Comparison of ENCODE assay signal across 12 cellular contexts in genomic region chr3:51642462-51642861, GRCh38. TPM values are rescaled to one million over a fixed set of nuclear protein-coding genes. Genes with fewer than 3 reads are reported as not detected.
DNase-seq lines count a peak whose midpoint lies in the region; ATAC-seq and TF ChIP-seq lines count a peak whose summit lies in the region.
"Had no signal": no experiment of that assay in that cellular context is flagged by ENCODE, and none has a peak within 500 bp of the region (broad histone marks: within the 10 kb centered on the region; RNA-seq: fewer than 3 reads in every experiment).

No MANE protein-coding gene starts in this region.

- H3K27me3 ChIP-seq in Karpas-422 (ENCODE audit: low read length) (no peaks in the 10 kb centered on the region), brain microvascular endothelial cell (replicated peaks) (no peaks in the 10 kb centered on the region)
- H3K27me3 ChIP-seq: colonic mucosa had no signal

- no peaks in the 10 kb centered on the region for H4K20me1 ChIP-seq in Karpas-422 (ENCODE audit: insufficient read depth, low read depth, low read length)

- H3K36me3 Mint-ChIP-seq in neural crest cell (ENCODE audit: low read depth) = peaks cover 48% of the 10 kb centered on the region

- H2AFZ ChIP-seq in Karpas-422 (ENCODE audit: low read length) = no peak overlapping the region

- H3K9ac ChIP-seq in Karpas-422 (ENCODE audit: low read length) = no peak overlapping the region

- no peaks in the 10 kb centered on the region for H3K9me2 ChIP-seq in Karpas-422 (replicated peaks; ENCODE audit: insufficient read depth, low read length)

- TF ChIP-seq CTCF in brain microvascular endothelial cell (IDR thresholded peaks at IDR 0.05; ENCODE audit: low read depth, low read length, missing control alignments) (peak; percentile 37), neural crest cell (conservative IDR thresholded peaks at IDR 0.05) (peak; percentile 50)

- peaks cover 28% of the 10 kb centered on the region for H3K36me3 ChIP-seq in Karpas-422 (ENCODE audit: insufficient read depth, low read length)
- peaks cover 67% of the 10 kb centered on the region for H3K36me3 ChIP-seq in brain microvascular endothelial cell (replicated peaks)

- no peak overlapping the region for H3K4me3 ChIP-seq in Karpas-422 (ENCODE audit: low read length)
- no peak overlapping the region for H3K4me3 ChIP-seq in brain microvascular endothelial cell (ENCODE audit: low read depth, low read length)
- H3K4me3 ChIP-seq: colonic mucosa, lung had no signal

- in situ Hi-C loops in brain microvascular endothelial cell (cut with HindIII; ENCODE audit: low pct_ligation_motif_present, low sequenced_read_pairs) = no loop called here

- ATAC-seq in HG03442 (IDR thresholded peaks at IDR 0.05; ENCODE audit: unreplicated experiment) (no peak), HG03354 (IDR thresholded peaks at IDR 0.05; ENCODE audit: poor library complexity, severe bottlenecking, unreplicated experiment) (no peak)
- ATAC-seq: WTC11 had no signal

- H3K4me1 ChIP-seq in Karpas-422 (ENCODE audit: low read length) = no peaks in the 10 kb centered on the region
- H3K4me1 ChIP-seq: colonic mucosa had no signal

- no peak overlapping the region for H3K4me2 ChIP-seq in Karpas-422 (ENCODE audit: low read depth, low read length, poor library complexity, severe bottlenecking)

- no peaks in the 10 kb centered on the region for H3K79me2 ChIP-seq in Karpas-422 (ENCODE audit: low read length)

- peak; percentile 0 for DNase-seq in NCI-H82 (lab: John Stamatoyannopoulos, UW)
- DNase-seq in NCI-H82 treated with DMSO at 0.1 percent for 48 hours (lab: John Stamatoyannopoulos, UW; ENCODE audit: unreplicated experiment) = no peak
- DNase-seq in Karpas-422 = peak; percentile 61
- DNase-seq in brain microvascular endothelial cell = no peak
- DNase-seq in neural crest cell (ENCODE audit: low read depth, low spot score) = no peak
- DNase-seq in activated CD4-positive, alpha-beta T cell treated with anti-CD3 and anti-CD28 coated beads, Interleukin-2, amount 50 U/mL, for 48 hours = no peak
- DNase-seq: colonic mucosa; stimulated activated CD4-positive, alpha-beta T cell treated with anti-CD3 and anti-CD28 coated beads, Interleukin-4, amount 100 ng/mL, for 1 hour had no signal

- no peak overlapping the region for H3K27ac Mint-ChIP-seq in neural crest cell (ENCODE audit: unreplicated experiment)
- H3K27ac Mint-ChIP-seq: WTC11 had no signal

- H3K4me3 Mint-ChIP-seq in neural crest cell = no peak overlapping the region
- H3K4me3 Mint-ChIP-seq: WTC11 had no signal

- H3K4me1 Mint-ChIP-seq in neural crest cell = no peaks in the 10 kb centered on the region
- H3K4me1 Mint-ChIP-seq: WTC11 had no signal

- no peaks in the 10 kb centered on the region for H3K27me3 Mint-ChIP-seq in neural crest cell (ENCODE audit: low read depth)

- no peaks in the 10 kb centered on the region for H3K9me3 Mint-ChIP-seq in neural crest cell

- H3K27ac ChIP-seq in Karpas-422 (ENCODE audit: low read length) = no peak overlapping the region
- H3K27ac ChIP-seq in brain microvascular endothelial cell = no peak overlapping the region
- H3K27ac ChIP-seq: colonic mucosa had no signal

- H3K9me3 ChIP-seq in Karpas-422 (ENCODE audit: low read length) = no peaks in the 10 kb centered on the region
- H3K9me3 ChIP-seq: colonic mucosa had no signal

RNA-seq across cellular contexts. Expression of gene TEX264, which starts 28.6 kb away (rescaled TPM):
- total RNA-seq in Karpas-422 (2014; rRNA removed; shearing (Covaris generic); ENCODE audit: low replicate concordance) = 63.0 and 96.6 TPM in 2 replicates
- 20.8 and 23.2 TPM in 2 replicates for total RNA-seq in neural crest cell

Comparison
In these comparisons a context has a peak if more than half of its experiments do, and no peak if none do; other contexts are left out.
1. DNase-seq: peak in NCI-H82 (single experiment) and Karpas-422 (single experiment); none in NCI-H82 treated with DMSO at 0.1 percent for 48 hours (single experiment), brain microvascular endothelial cell (single experiment), neural crest cell (single experiment) and activated CD4-positive, alpha-beta T cell treated with anti-CD3 and anti-CD28 coated beads, Interleukin-2, amount 50 U/mL, for 48 hours (0 of 2).